ENCODE assay signal across 8 cellular contexts in the genomic region with DNA sequence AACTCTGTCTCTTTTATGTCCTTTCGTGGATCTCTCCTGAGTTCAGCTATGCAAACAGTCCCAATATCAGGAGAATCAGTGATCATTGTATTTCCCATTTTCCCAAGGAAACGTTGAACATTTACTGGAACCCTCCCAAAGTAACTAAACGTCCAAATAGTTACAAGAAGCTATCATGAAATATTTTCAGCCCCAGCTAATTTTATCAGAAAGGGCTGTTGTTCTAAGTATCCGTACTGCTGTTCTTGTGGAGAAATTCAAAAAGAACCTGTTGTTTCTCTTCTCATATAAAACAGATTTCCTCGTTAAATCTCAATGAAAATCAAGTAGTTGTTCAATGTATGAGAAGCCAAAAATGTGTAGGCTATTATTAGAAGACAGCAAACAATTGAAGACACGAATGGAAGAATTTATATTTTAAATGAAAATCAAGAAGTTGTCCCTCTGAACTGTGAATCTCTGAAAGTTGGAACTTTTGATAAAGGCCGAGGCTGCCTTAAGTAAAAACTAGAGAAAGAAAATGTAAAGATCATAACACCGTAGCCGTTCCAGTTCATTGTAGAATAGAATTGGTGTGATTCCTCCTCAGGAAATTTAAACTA.
A peak's percentile ranks its signal among the peaks of the same experiment; 100 is the strongest.
DNase-seq lines count a peak whose midpoint lies in the region; ATAC-seq and TF ChIP-seq lines count a peak whose summit lies in the region.

No MANE protein-coding gene starts in this region.

- peak overlapping the region; percentile 73 to 89 (median 84) for H3K4me3 ChIP-seq in BLaER1 treated with 17β-estradiol and CSF1 and Interleukin-3, amounts not matched to agents 10 nM and 100 nM
- H3K4me3 ChIP-seq in MG63 (peak overlapping the region; percentile 72), ectodermal cell (ENCODE audit: insufficient read depth, low read depth, low read length) (peak overlapping the region; percentile 93)

- H3K36me3 ChIP-seq in BLaER1 treated with 17β-estradiol and CSF1 and Interleukin-3, amounts not matched to agents 10 nM and 100 nM = peaks cover 0 to 24% (median 0%) of the 10 kb centered on the region in 11 experiments; a peak in 2 of 22 replicates
- peaks cover 8% of the 10 kb centered on the region; the same call in 1 of the 2 replicates for H3K36me3 ChIP-seq in MG63
- no peaks in the 10 kb centered on the region for H3K36me3 ChIP-seq in ectodermal cell (ENCODE audit: control insufficient read depth, insufficient read depth, low read length)

- H3K27me3 Mint-ChIP-seq in neural crest cell (ENCODE audit: low read depth) = peaks cover 24% of the 10 kb centered on the region

- H3K4me2 ChIP-seq in BLaER1 treated with 17β-estradiol and CSF1 and Interleukin-3, amounts not matched to agents 10 nM and 100 nM = peak overlapping the region; percentile 81 to 97 (median 95)

- no peak for DNase-seq in MG63
- no peak for DNase-seq in neural crest cell (ENCODE audit: low read depth, low spot score)
- no peak for DNase-seq in stimulated activated CD4-positive, alpha-beta T cell treated with anti-CD3 and anti-CD28 coated beads, Interleukin-2, amount 100 ng/mL, for 48 hours
- DNase-seq in AG08395 (ENCODE audit: low spot score) = no peak
- no peak for DNase-seq in stimulated activated CD4-positive, alpha-beta T cell treated with anti-CD3 and anti-CD28 coated beads, Interleukin-1b, Interleukin-23, amount 100 ng/mL, for 48 hours

- H3K9me3 ChIP-seq in BLaER1 treated with 17β-estradiol and CSF1 and Interleukin-3, amounts not matched to agents 10 nM and 100 nM (replicated peaks in 1 of 11) = no peaks in the 10 kb centered on the region
- H3K9me3 ChIP-seq in MG63 (no peaks in the 10 kb centered on the region), ectodermal cell (ENCODE audit: control insufficient read depth, low read length) (no peaks in the 10 kb centered on the region)

- peaks cover 48% of the 10 kb centered on the region for H3K4me1 Mint-ChIP-seq in neural crest cell

- no peak for ATAC-seq in GM18907 (IDR thresholded peaks at IDR 0.05; ENCODE audit: unreplicated experiment)

- H3K36me3 Mint-ChIP-seq in neural crest cell (ENCODE audit: low read depth) = peaks cover 9% of the 10 kb centered on the region

- H3K27me3 ChIP-seq in BLaER1 treated with 17β-estradiol and CSF1 and Interleukin-3, amounts not matched to agents 10 nM and 100 nM = peaks cover 0 to 2% (median 0%) of the 10 kb centered on the region in 11 experiments; a peak in 1 of 22 replicates
- H3K27me3 ChIP-seq in MG63 (no peaks in the 10 kb centered on the region), ectodermal cell (ENCODE audit: control insufficient read depth, insufficient read depth, low read length, poor library complexity, severe bottlenecking) (no peaks in the 10 kb centered on the region)

- H3K27ac Mint-ChIP-seq in neural crest cell (ENCODE audit: unreplicated experiment) = peak overlapping the region; percentile 88

- no peaks in the 10 kb centered on the region for H3K9me3 Mint-ChIP-seq in neural crest cell

- WGBS in ectodermal cell, 2 experiments = 36 to 54% methylated on average over 7 to 9 of the region's 9 CpGs

- peaks cover 15 to 34% (median 28%) of the 10 kb centered on the region in 10 experiments; a peak in 19 of 20 replicates for H3K4me1 ChIP-seq in BLaER1 treated with 17β-estradiol and CSF1 and Interleukin-3, amounts not matched to agents 10 nM and 100 nM
- H3K4me1 ChIP-seq in ectodermal cell (ENCODE audit: control insufficient read depth, insufficient read depth, low read length) = no peaks in the 10 kb centered on the region

- peak overlapping the region; percentile 61 to 99 (median 95); a peak in 20 of 22 replicates for H3K27ac ChIP-seq in BLaER1 treated with 17β-estradiol and CSF1 and Interleukin-3, amounts not matched to agents 10 nM and 100 nM
- H3K27ac ChIP-seq in ectodermal cell (ENCODE audit: insufficient read depth, low read depth, low read length, poor library complexity, severe bottlenecking) = peak overlapping the region; percentile 47

- H3K4me3 Mint-ChIP-seq in neural crest cell = peak overlapping the region; percentile 98

- H4K20me1 ChIP-seq in BLaER1 treated with 17β-estradiol and CSF1 and Interleukin-3, amounts not matched to agents 10 nM and 100 nM = peaks cover 15 to 76% (median 27%) of the 10 kb centered on the region in 11 experiments

- H3K9ac ChIP-seq in BLaER1 treated with 17β-estradiol and CSF1 and Interleukin-3, amounts not matched to agents 10 nM and 100 nM = peak overlapping the region; percentile 90 to 99 (median 96)

- no peak for TF ChIP-seq CTCF in neural crest cell (conservative IDR thresholded peaks at IDR 0.05)
